Comparison of ENCODE assay signal across 8 cellular contexts in genomic region chr1:236502972-236503639, GRCh38. TPM values are rescaled to one million over a fixed set of nuclear protein-coding genes. Genes with fewer than 3 reads are reported as not detected.
DNase-seq lines count a peak whose midpoint lies in the region; FAIRE-seq and TF ChIP-seq lines count a peak whose summit lies in the region.

No MANE protein-coding gene starts in this region.

- CTCF ChIA-PET in activated naive CD4-positive, alpha-beta T cell treated with anti-CD3 and anti-CD28 coated beads for 36 hours (lab: Charles Lee) = interaction anchor here (0.6 to 0.8 kb wide), 4 partner anchors 42 to 399 kb away, joined by 3 to 4 read pairs (median 3); no protein-coding TSS in a partner anchor

- H3K9me3 ChIP-seq in keratinocyte (ENCODE audit: control insufficient read depth, low read depth, low read length) = no peaks in the 10 kb centered on the region

- peak; percentile 20 for FAIRE-seq in keratinocyte (lab: Jason Lieb, UNC)

- peaks cover 10% of the 10 kb centered on the region for H3K4me1 Mint-ChIP-seq in activated naive CD4-positive, alpha-beta T cell treated with anti-CD3 and anti-CD28 coated beads for 36 hours (ENCODE audit: low read depth)

- no peaks in the 10 kb centered on the region for H3K79me2 ChIP-seq in keratinocyte (ENCODE audit: control insufficient read depth, insufficient read depth, low read length)

- no peaks in the 10 kb centered on the region for H3K9me3 Mint-ChIP-seq in activated naive CD4-positive, alpha-beta T cell treated with anti-CD3 and anti-CD28 coated beads for 36 hours

- no peaks in the 10 kb centered on the region for H4K20me1 ChIP-seq in keratinocyte (ENCODE audit: control insufficient read depth, extremely low read depth, insufficient read depth, low read length)

- H3K9me1 ChIP-seq in keratinocyte (ENCODE audit: control insufficient read depth, extremely low read depth, insufficient read depth, low read length) = no peaks in the 10 kb centered on the region

- H3K4me1 ChIP-seq in keratinocyte (ENCODE audit: control insufficient read depth, extremely low read depth, insufficient read depth, low read length) = peaks cover 4% of the 10 kb centered on the region

- no peak overlapping the region for H3K27ac Mint-ChIP-seq in activated naive CD4-positive, alpha-beta T cell treated with anti-CD3 and anti-CD28 coated beads for 36 hours

- peak overlapping the region; percentile 48 for H3K4me3 Mint-ChIP-seq in activated naive CD4-positive, alpha-beta T cell treated with anti-CD3 and anti-CD28 coated beads for 36 hours

- H3K36me3 ChIP-seq in keratinocyte (ENCODE audit: control insufficient read depth in 2 of 2, extremely low read depth in 1 of 2, insufficient read depth in 2 of 2, low read length in 2 of 2) = no peaks in the 10 kb centered on the region

- no peak overlapping the region for H3K27ac ChIP-seq in keratinocyte (ENCODE audit: control insufficient read depth, insufficient read depth, low read length)

- H3K36me3 Mint-ChIP-seq in activated naive CD4-positive, alpha-beta T cell treated with anti-CD3 and anti-CD28 coated beads for 36 hours (ENCODE audit: low read depth) = no peaks in the 10 kb centered on the region

- H3K9ac ChIP-seq in keratinocyte (ENCODE audit: control insufficient read depth, extremely low read depth, insufficient read depth, low read length) = no peak overlapping the region

- dilution Hi-C loops in keratinocyte (cut with MboI; ENCODE audit: extremely low pct_ligation_motif_present, low sequenced_read_pairs) = no loop called here

- no peaks in the 10 kb centered on the region for H3K27me3 ChIP-seq in keratinocyte (ENCODE audit: control insufficient read depth, extremely low read depth, insufficient read depth, low read length)

- H3K4me3 ChIP-seq in cardiac fibroblast (replicated peaks in 1 of 2; ENCODE audit: low read depth in 2 of 2, low read length in 2 of 2) = peak overlapping the region in 1 of 2 donors; percentile 30
- peak overlapping the region in 2 of 3 experiments; percentile 39 to 60 for H3K4me3 ChIP-seq in keratinocyte (ENCODE audit: control insufficient read depth in 2 of 3, extremely low read depth in 1 of 3, insufficient read depth in 2 of 3, low read depth in 1 of 3, low read length in 3 of 3)

- H3K27me3 Mint-ChIP-seq in activated naive CD4-positive, alpha-beta T cell treated with anti-CD3 and anti-CD28 coated beads for 36 hours (ENCODE audit: low read depth) = no peaks in the 10 kb centered on the region

- H3K4me2 ChIP-seq in keratinocyte (ENCODE audit: control insufficient read depth, extremely low read depth, insufficient read depth, low read depth, low read length) = peak overlapping the region; percentile 76

- TF ChIP-seq CTCF in cardiac fibroblast (IDR thresholded peaks at IDR 0.05; ENCODE audit: low read depth, low read length) (no peak), keratinocyte (optimal IDR thresholded peaks at IDR 0.05 in 1 of 3, IDR thresholded peaks at IDR 0.05 in 1 of 3, conservative IDR thresholded peaks at IDR 0.05 in 1 of 3; ENCODE audit: extremely low read depth in 1 of 3, insufficient read depth in 2 of 3, low read length in 3 of 3) (no peak), GM20000 (IDR thresholded peaks at IDR 0.05; ENCODE audit: extremely low read depth, missing control alignments) (no peak)

- intact Hi-C loops in activated naive CD4-positive, alpha-beta T cell treated with anti-CD3 and anti-CD28 coated beads for 36 hours (cut with micrococcal nuclease) = no loop called here

- peak overlapping the region; percentile 88 for H2AFZ ChIP-seq in keratinocyte (ENCODE audit: control insufficient read depth, low read length)

- DNase-seq in activated naive CD4-positive, alpha-beta T cell treated with anti-CD3 and anti-CD28 coated beads for 36 hours = peak; percentile 37
- no peak for DNase-seq in activated naive CD4-positive, alpha-beta T cell (lab: John Stamatoyannopoulos, UW)
- DNase-seq in NOMO-1 treated with dmso at 0.1 percent for 144 hours (lab: John Stamatoyannopoulos, UW; ENCODE audit: unreplicated experiment) (peak; percentile 58), cardiac fibroblast (ENCODE audit: low read depth in 2 of 2) (peak; percentile 79 to 84), keratinocyte (ENCODE audit: low read depth, low spot score) (no peak), smooth muscle cell of the brain vasculature (ENCODE audit: low read depth, low spot score) (peak; percentile 52), GM20000 (ENCODE audit: low spot score) (no peak)
- no peak for DNase-seq in activated CD8-positive, alpha-beta memory T cell treated with anti-CD3 and anti-CD28 coated beads for 24 hours

RNA-seq across cellular contexts. Expression of gene LGALS8, which starts 20.7 kb away (rescaled TPM):
- total RNA-seq in activated naive CD4-positive, alpha-beta T cell treated with anti-CD3 and anti-CD28 coated beads for 36 hours = 10 to 100 TPM; 78.6 to 89.4 TPM
- 43.2 to 75.2 TPM (median 71.4 TPM) in 3 replicates for polyA plus RNA-seq in keratinocyte
- 36.6 TPM for polyA plus RNA-seq in keratinocyte (2011; ENCODE audit: low read depth)
- polyA plus RNA-seq in keratinocyte (2011; cell fraction: cytosol; rRNA removed) = 30.5 and 47.4 TPM in 2 replicates
- polyA plus RNA-seq in keratinocyte (2011; cell fraction: nucleus; rRNA removed) = 98.8 and 104 TPM in 2 replicates
- 35.7 and 44.2 TPM in 2 replicates for polyA plus RNA-seq in keratinocyte (2012; ENCODE audit: low replicate concordance)
- polyA minus RNA-seq in keratinocyte = 14.8 to 48.9 TPM (median 40.3 TPM) in 3 replicates
- 15.7 TPM for polyA minus RNA-seq in keratinocyte (2011; cell fraction: cytosol; rRNA and poly(A)+ RNA removed)
- polyA minus RNA-seq in keratinocyte (2011; cell fraction: nucleus; rRNA and poly(A)+ RNA removed) = 24.4 and 51.5 TPM in 2 replicates

Comparison
In these comparisons a context has a peak if more than half of its experiments do, and no peak if none do; other contexts are left out.
1. DNase-seq: peak in activated naive CD4-positive, alpha-beta T cell treated with anti-CD3 and anti-CD28 coated beads for 36 hours (single experiment), NOMO-1 treated with dmso at 0.1 percent for 144 hours (single experiment), cardiac fibroblast (2 of 2) and smooth muscle cell of the brain vasculature (single experiment); none in activated naive CD4-positive, alpha-beta T cell (0 of 4), keratinocyte (single experiment), activated CD8-positive, alpha-beta memory T cell treated with anti-CD3 and anti-CD28 coated beads for 24 hours (single experiment) and GM20000 (single experiment).